ENCODE assay signal across 1 cellular context in genomic region chr4:165112258-165113156, GRCh38.
A peak's percentile ranks its signal among the peaks of the same experiment; 100 is the strongest.
TF ChIP-seq lines count a peak whose summit lies in the region.

Gene TMEM192, minus strand, starts transcription at chr4:165112860. Its CDS starts 87 bp downstream, at chr4:165112773.

TF ChIP-seq in SK-N-SH, 30 proteins besides CTCF, POLR2A, EP300 and RAD21 (continued from another document):
- no peak for TF ChIP-seq SMC3 (IDR thresholded peaks at IDR 0.05; ENCODE audit: low read depth, low read length)
- TF ChIP-seq TCF12 (IDR thresholded peaks at IDR 0.05), result no peak
- peak; percentile 75 for TF ChIP-seq ELF1 (IDR thresholded peaks at IDR 0.05)
- TF ChIP-seq JUND (IDR thresholded peaks at IDR 0.05), result no peak
- peak; percentile 52; the same call in 1 of the 2 replicates for TF ChIP-seq YY1 (IDR thresholded peaks at IDR 0.05; ENCODE audit: low read depth)
- TF ChIP-seq GATA2 (CRISPR knock-in tag; IDR thresholded peaks at IDR 0.05), result no peak
- TF ChIP-seq FOXM1 (IDR thresholded peaks at IDR 0.05; ENCODE audit: low read depth), result no peak
- peak; percentile 93 for TF ChIP-seq USF1 (IDR thresholded peaks at IDR 0.05; ENCODE audit: borderline replicate concordance, low read depth)
- TF ChIP-seq RFX5 (IDR thresholded peaks at IDR 0.05; ENCODE audit: low read length), result no peak
- TF ChIP-seq NRF1 (IDR thresholded peaks at IDR 0.05; ENCODE audit: low read depth, low read length), result no peak
- no peak for TF ChIP-seq IRF3 (IDR thresholded peaks at IDR 0.05; ENCODE audit: low read depth, low read length)
- peak; percentile 91 for TF ChIP-seq SIN3A (IDR thresholded peaks at IDR 0.05; ENCODE audit: borderline replicate concordance, low read depth, low read length)
- TF ChIP-seq MEF2A (IDR thresholded peaks at IDR 0.05; ENCODE audit: borderline replicate concordance, low read depth), result no peak
- no peak for TF ChIP-seq TEAD4 (IDR thresholded peaks at IDR 0.05; ENCODE audit: borderline replicate concordance, insufficient read depth)
- no peak for TF ChIP-seq EZH2phosphoT487 (IDR thresholded peaks at IDR 0.05; ENCODE audit: borderline replicate concordance, low read depth)
- TF ChIP-seq USF2 (IDR thresholded peaks at IDR 0.05; ENCODE audit: borderline replicate concordance, low read depth, low read length), result peak; percentile 77
- TF ChIP-seq MXI1 (IDR thresholded peaks at IDR 0.05; ENCODE audit: low read depth, low read length), result peak; percentile 94
- no peak for TF ChIP-seq RXRA (IDR thresholded peaks at IDR 0.05; ENCODE audit: borderline replicate concordance, low read depth)
